Comparison of ENCODE assay signal across 11 cellular contexts in genomic region chr13:109788372-109789195, GRCh38. TPM values are rescaled to one million over a fixed set of nuclear protein-coding genes. Genes with fewer than 3 reads are reported as not detected.
DNase-seq lines count a peak whose midpoint lies in the region; ATAC-seq and TF ChIP-seq lines count a peak whose summit lies in the region.
"Had no signal": no experiment of that assay in that cellular context is flagged by ENCODE, and none has a peak within 500 bp of the region (broad histone marks: within the 10 kb centered on the region; RNA-seq: fewer than 3 reads in every experiment).

No MANE protein-coding gene starts in this region.

- ATAC-seq in heart left ventricle, result no peak
- no peak for ATAC-seq in right cardiac atrium
- no peak for ATAC-seq in left lung
- no peak for ATAC-seq in HG03521 (IDR thresholded peaks at IDR 0.05; ENCODE audit: unreplicated experiment)
- no peak for ATAC-seq in GM21786 (IDR thresholded peaks at IDR 0.05; ENCODE audit: unreplicated experiment)
- ATAC-seq: gastrocnemius medialis had no signal

- H3K27ac ChIP-seq in heart left ventricle, result peak overlapping the region in 7 of 12 donors; percentile 7 to 97 (median 42)
- H3K27ac ChIP-seq in right cardiac atrium (ENCODE audit: low read length), result no peak overlapping the region
- peak overlapping the region; percentile 41 to 90 (median 56) for H3K27ac ChIP-seq in thyroid gland
- peak overlapping the region in 1 of 2 donors; percentile 89 for H3K27ac ChIP-seq in left lung
- H3K27ac ChIP-seq: cardiac muscle cell had no signal

- H3K27me3 Mint-ChIP-seq in glutamatergic neuron (ENCODE audit: unreplicated experiment), result peaks cover 2% of the 10 kb centered on the region

- peaks cover 0 to 7% (median 4%) of the 10 kb centered on the region in 9 donors for H3K36me3 ChIP-seq in heart left ventricle
- H3K36me3 ChIP-seq in thyroid gland, result peaks cover 3 to 5% of the 10 kb centered on the region in 2 donors
- H3K36me3 ChIP-seq in left lung, result peaks cover 0 to 8% of the 10 kb centered on the region in 2 donors
- H3K36me3 ChIP-seq: cardiac muscle cell, gastrocnemius medialis had no signal

- intact Hi-C loops in heart left ventricle (cut with DNase I), result loop anchor here (2.0 to 10.0 kb wide), 14 partner anchors 79 to 826 kb away; no protein-coding TSS in a partner anchor
- intact Hi-C loops in right cardiac atrium (cut with DNase I), result loop anchor here (5.0 to 10.0 kb wide), 6 partner anchors 79 to 824 kb away; no protein-coding TSS in a partner anchor
- intact Hi-C loops in thyroid gland (cut with DNase I), result loop anchor here (10.0 kb wide), 2 partner anchors 644 to 824 kb away; no protein-coding TSS in a partner anchor
- intact Hi-C loops in left lung (cut with DNase I), result loop anchor here in 1 of 2 donors (10.0 kb wide), 1 partner anchor 824 kb away; no protein-coding TSS in a partner anchor

- TF ChIP-seq CTCF in heart left ventricle (IDR thresholded peaks at IDR 0.05) (no peak), glutamatergic neuron (IDR thresholded peaks at IDR 0.05; ENCODE audit: partially characterized antibody, unreplicated experiment) (no peak), thyroid gland (IDR thresholded peaks at IDR 0.05) (no peak), left lung (IDR thresholded peaks at IDR 0.05) (no peak)

- H3K9me3 Mint-ChIP-seq in glutamatergic neuron (ENCODE audit: unreplicated experiment), result peaks cover 2% of the 10 kb centered on the region

- peaks cover 10% of the 10 kb centered on the region for H3K4me1 Mint-ChIP-seq in glutamatergic neuron (ENCODE audit: low read depth, unreplicated experiment)

- TF ChIP-seq POLR2A in heart left ventricle (IDR thresholded peaks at IDR 0.05) (no peak), thyroid gland (IDR thresholded peaks at IDR 0.05) (no peak)

- H3K4me1 ChIP-seq in heart left ventricle, result peaks cover 0 to 39% (median 14%) of the 10 kb centered on the region in 12 donors
- peaks cover 2% of the 10 kb centered on the region for H3K4me1 ChIP-seq in right cardiac atrium (ENCODE audit: control insufficient read depth, insufficient read depth, low read length)
- peaks cover 9 to 20% of the 10 kb centered on the region in 2 donors for H3K4me1 ChIP-seq in thyroid gland
- H3K4me1 ChIP-seq in left lung, result peaks cover 0 to 52% of the 10 kb centered on the region in 2 donors

- H3K9me3 ChIP-seq in heart left ventricle, result no peaks in the 10 kb centered on the region
- H3K9me3 ChIP-seq in right cardiac atrium (ENCODE audit: control insufficient read depth, low read length), result no peaks in the 10 kb centered on the region
- H3K9me3 ChIP-seq in thyroid gland, result no peaks in the 10 kb centered on the region
- H3K9me3 ChIP-seq in left lung, result no peaks in the 10 kb centered on the region
- H3K9me3 ChIP-seq: gastrocnemius medialis had no signal

- peak overlapping the region in 1 of 12 donors; percentile 6 for H3K4me3 ChIP-seq in heart left ventricle
- H3K4me3 ChIP-seq in right cardiac atrium (ENCODE audit: low read length), result no peak overlapping the region
- no peak overlapping the region for H3K4me3 ChIP-seq in thyroid gland (replicated peaks in 1 of 3)
- no peak overlapping the region for H3K4me3 ChIP-seq in left lung

- no peak for DNase-seq in heart left ventricle
- DNase-seq in right cardiac atrium, result no peak
- DNase-seq in RPMI8226, result peak; percentile 78
- no peak for DNase-seq in glutamatergic neuron
- DNase-seq in thyroid gland, result no peak
- no peak for DNase-seq in left lung
- DNase-seq: gastrocnemius medialis; stimulated activated CD4-positive, alpha-beta T cell treated with anti-CD3 and anti-CD28 coated beads, Interleukin-15, amount 100 ng/mL, for 24 hours had no signal

- no peaks in the 10 kb centered on the region for H3K36me3 Mint-ChIP-seq in glutamatergic neuron (ENCODE audit: unreplicated experiment)

- H3K4me3 Mint-ChIP-seq in glutamatergic neuron (ENCODE audit: unreplicated experiment), result peak overlapping the region; percentile 5

- no peak overlapping the region for H3K27ac Mint-ChIP-seq in glutamatergic neuron (ENCODE audit: unreplicated experiment)

- peaks cover 0 to 7% (median 0%) of the 10 kb centered on the region in 9 donors for H3K27me3 ChIP-seq in heart left ventricle
- no peaks in the 10 kb centered on the region for H3K27me3 ChIP-seq in right cardiac atrium (ENCODE audit: control insufficient read depth, insufficient read depth)
- H3K27me3 ChIP-seq in thyroid gland, result no peaks in the 10 kb centered on the region
- peaks cover 0 to 15% of the 10 kb centered on the region in 2 donors for H3K27me3 ChIP-seq in left lung

- 76 to 86% (median 77%) methylated on average over 8 of the region's 8 CpGs for WGBS in heart left ventricle, 4 donors
- WGBS in right cardiac atrium, result 73% methylated on average over 8 of the region's 8 CpGs
- 84 to 87% methylated on average over 8 of the region's 8 CpGs for WGBS in thyroid gland, 2 donors

RNA-seq across cellular contexts. Expression of gene IRS2, which starts 2.2 kb away (rescaled TPM):
- total RNA-seq in heart left ventricle (10 to 100 TPM in 7 of 9 donors, 1 to 10 TPM in 2; 6.5 to 54.9 (median 14.4) TPM), right cardiac atrium (10 to 100 TPM; 10.8 to 28.4 (median 14.6) TPM), glutamatergic neuron (ENCODE audit: unreplicated experiment) (27.0 TPM), thyroid gland (10 to 100 TPM; 12.9 to 29.1 (median 17.6) TPM), left lung (10 to 100 TPM in 1 of 2 donors, 1 to 10 TPM in 1; 9.4 to 15.8 TPM)
- polyA plus RNA-seq in heart left ventricle (10 to 100 TPM in 1 of 2 donors, 1 to 10 TPM in 1; 3.4 to 42.9 TPM), right cardiac atrium (7.4 TPM)
